In genomic region chr6:7106215-7106751, GRCh38 we compare ENCODE assay signal across 1 cellular context.
TF ChIP-seq lines count a peak whose summit lies in the region.

No MANE protein-coding gene starts in this region.

TF ChIP-seq in GM23338, 12 proteins besides CTCF, POLR2A, EP300 and RAD21 (continued from another document):
- TF ChIP-seq ZNF462 (CRISPR knock-in tag; IDR thresholded peaks at IDR 0.05) = no peak
- no peak for TF ChIP-seq NANOG (IDR thresholded peaks at IDR 0.05; ENCODE audit: borderline replicate concordance)
- TF ChIP-seq JUNB (IDR thresholded peaks at IDR 0.05; ENCODE audit: unreplicated experiment) = no peak
- TF ChIP-seq ETS1 (IDR thresholded peaks at IDR 0.05) = no peak
- no peak for TF ChIP-seq POLR2AphosphoS5 (IDR thresholded peaks at IDR 0.05; ENCODE audit: low read depth)
